ENCODE assay signal across 8 cellular contexts in genomic region chr1:213070399-213070798, GRCh38. TPM values are rescaled to one million over a fixed set of nuclear protein-coding genes. Genes with fewer than 3 reads are reported as not detected.
DNase-seq lines count a peak whose midpoint lies in the region; ATAC-seq and TF ChIP-seq lines count a peak whose summit lies in the region.

No MANE protein-coding gene starts in this region.

- H3K27me3 ChIP-seq in BE2C: no peaks in the 10 kb centered on the region
- no peaks in the 10 kb centered on the region for H3K27me3 ChIP-seq in brain microvascular endothelial cell (replicated peaks)
- no peaks in the 10 kb centered on the region for H3K27me3 ChIP-seq in CD8-positive, alpha-beta T cell (ENCODE audit: insufficient read depth, low read length)
- H3K27me3 ChIP-seq in suprapubic skin: no peaks in the 10 kb centered on the region

- H3K27me3 Mint-ChIP-seq in CD8-positive, alpha-beta T cell (ENCODE audit: low read depth): no peaks in the 10 kb centered on the region

- H3K36me3 Mint-ChIP-seq in CD8-positive, alpha-beta T cell: peaks cover 19% of the 10 kb centered on the region

- no peaks in the 10 kb centered on the region for H3K9me3 Mint-ChIP-seq in CD8-positive, alpha-beta T cell

- H3K27ac ChIP-seq in brain microvascular endothelial cell (no peak overlapping the region), suprapubic skin (no peak overlapping the region)
- no peak overlapping the region for H3K27ac ChIP-seq in CD8-positive, alpha-beta T cell (ENCODE audit: low read depth, low read length)

- H3K4me3 Mint-ChIP-seq in CD8-positive, alpha-beta T cell: no peak overlapping the region

- TF ChIP-seq EP300 in suprapubic skin (IDR thresholded peaks at IDR 0.05): no peak

- POLR2A ChIA-PET in CD8-positive, alpha-beta T cell (lab: Charles Lee): no interaction called here

- peak; percentile 46 for TF ChIP-seq CTCF in BE2C (IDR thresholded peaks at IDR 0.05; ENCODE audit: low read depth, low read length)
- TF ChIP-seq CTCF in brain microvascular endothelial cell (IDR thresholded peaks at IDR 0.05; ENCODE audit: low read depth, low read length, missing control alignments): peak; percentile 50
- no peak for TF ChIP-seq CTCF in CD8-positive, alpha-beta T cell (IDR thresholded peaks at IDR 0.05)
- no peak for TF ChIP-seq CTCF in suprapubic skin (IDR thresholded peaks at IDR 0.05)

- in situ Hi-C loops in brain microvascular endothelial cell (cut with HindIII; ENCODE audit: low pct_ligation_motif_present, low sequenced_read_pairs): no loop called here

- H3K9me3 ChIP-seq in BE2C: no peaks in the 10 kb centered on the region
- H3K9me3 ChIP-seq in CD8-positive, alpha-beta T cell (ENCODE audit: low read length): no peaks in the 10 kb centered on the region
- H3K9me3 ChIP-seq in suprapubic skin: no peaks in the 10 kb centered on the region

- intact Hi-C loops in CD8-positive, alpha-beta T cell (cut with DNase I, micrococcal nuclease): no loop called here

- ATAC-seq in GM18861 (IDR thresholded peaks at IDR 0.05; ENCODE audit: unreplicated experiment) (peak; percentile 93), HG02938 (IDR thresholded peaks at IDR 0.05; ENCODE audit: unreplicated experiment) (peak; percentile 96)
- ATAC-seq in CD8-positive, alpha-beta T cell: no peak

- no peak for TF ChIP-seq POLR2A in suprapubic skin (IDR thresholded peaks at IDR 0.05)

- H3K36me3 ChIP-seq in BE2C (no peaks in the 10 kb centered on the region), brain microvascular endothelial cell (replicated peaks) (no peaks in the 10 kb centered on the region), suprapubic skin (no peaks in the 10 kb centered on the region)
- no peaks in the 10 kb centered on the region for H3K36me3 ChIP-seq in CD8-positive, alpha-beta T cell (ENCODE audit: insufficient read depth, low read length)

- H3K4me3 ChIP-seq in BE2C (ENCODE audit: low read depth, low read length): no peak overlapping the region
- no peak overlapping the region for H3K4me3 ChIP-seq in brain microvascular endothelial cell (ENCODE audit: low read depth, low read length)
- H3K4me3 ChIP-seq in CD8-positive, alpha-beta T cell (ENCODE audit: low read depth, low read length): no peak overlapping the region
- H3K4me3 ChIP-seq in suprapubic skin: no peak overlapping the region

- DNase-seq in BE2C: peak; percentile 24
- peak; percentile 40 for DNase-seq in NCI-H2196 treated with DMSO at 0.1 percent for 48 hours (lab: John Stamatoyannopoulos, UW; ENCODE audit: unreplicated experiment)
- DNase-seq in brain microvascular endothelial cell: peak; percentile 59
- peak; percentile 4 for DNase-seq in pulmonary artery endothelial cell (ENCODE audit: low read depth, low spot score)
- DNase-seq in CD8-positive, alpha-beta T cell: no peak
- no peak for DNase-seq in suprapubic skin (ENCODE audit: low spot score in 2 of 2)

- 40% methylated on average over 2 of the region's 2 CpGs for WGBS in suprapubic skin

- H3K27ac Mint-ChIP-seq in CD8-positive, alpha-beta T cell: no peak overlapping the region

- CTCF ChIA-PET in CD8-positive, alpha-beta T cell (lab: Charles Lee): no interaction called here

- peaks cover 3% of the 10 kb centered on the region for H3K4me1 ChIP-seq in BE2C
- H3K4me1 ChIP-seq in CD8-positive, alpha-beta T cell (ENCODE audit: insufficient read depth, low read length): peaks cover 7% of the 10 kb centered on the region
- no peaks in the 10 kb centered on the region for H3K4me1 ChIP-seq in suprapubic skin

- peaks cover 9% of the 10 kb centered on the region for H3K4me1 Mint-ChIP-seq in CD8-positive, alpha-beta T cell (ENCODE audit: low read depth)

RNA-seq across cellular contexts. Expression of gene RPS6KC1, which starts 19.4 kb away (rescaled TPM):
- polyA plus RNA-seq in BE2C (2012; ENCODE audit: insufficient read depth, insufficient read length, low read depth): 19.7 TPM
- 19.7 and 23.4 TPM in 2 replicates for total RNA-seq in pulmonary artery endothelial cell
- total RNA-seq in CD8-positive, alpha-beta T cell: 1 to 10 TPM; 5.3 to 5.6 TPM
- 10 to 100 TPM in 3 of 4 donors, 1 to 10 TPM in 1; 9.3 to 18.3 (median 14.2) TPM for total RNA-seq in suprapubic skin

RNA-seq across cellular contexts. Expression of gene ANGEL2, which starts 54.7 kb away (rescaled TPM):
- 23.7 TPM for polyA plus RNA-seq in BE2C (2012; ENCODE audit: insufficient read depth, insufficient read length, low read depth)
- total RNA-seq in pulmonary artery endothelial cell (46.4 and 50.8 TPM in 2 replicates), suprapubic skin (100 to 1,000 TPM in 1 of 4 donors, 10 to 100 TPM in 3; 27.9 to 116 (median 36.0) TPM)
- 10 to 100 TPM; 47.4 to 52.5 TPM for total RNA-seq in CD8-positive, alpha-beta T cell

Comparison
In these comparisons a context has a peak if more than half of its experiments do, and no peak if none do; other contexts are left out.
1. DNase-seq: peak in BE2C (single experiment), NCI-H2196 treated with DMSO at 0.1 percent for 48 hours (single experiment), brain microvascular endothelial cell (single experiment) and pulmonary artery endothelial cell (single experiment); none in CD8-positive, alpha-beta T cell (0 of 7) and suprapubic skin (0 of 2).
2. CTCF ChIP-seq: peak in BE2C (single experiment) and brain microvascular endothelial cell (single experiment); none in CD8-positive, alpha-beta T cell (single experiment) and suprapubic skin (0 of 2).